ENCODE assay signal across 11 cellular contexts in genomic region chr16:68289202-68289601, GRCh38. TPM values are rescaled to one million over a fixed set of nuclear protein-coding genes. Genes with fewer than 3 reads are reported as not detected.
A peak's percentile ranks its signal among the peaks of the same experiment; 100 is the strongest.
DNase-seq lines count a peak whose midpoint lies in the region; ATAC-seq and TF ChIP-seq lines count a peak whose summit lies in the region.
"Had no signal": no experiment of that assay in that cellular context is flagged by ENCODE, and none has a peak within 500 bp of the region (broad histone marks: within the 10 kb centered on the region; RNA-seq: fewer than 3 reads in every experiment).

No MANE protein-coding gene starts in this region.

- no peaks in the 10 kb centered on the region for H3K27me3 ChIP-seq in BLaER1 treated with 17β-estradiol and CSF1 and Interleukin-3, amounts not matched to agents 10 nM and 100 nM

- H3K4me1 Mint-ChIP-seq in activated T-helper 1 cell treated with anti-CD3 and anti-CD28 coated beads, Interleukin-12 subunit alpha, Interleukin-12 subunit beta, Interleukin-2, Interleukin-4 antibody, amounts not matched to agents 30 ng/mL and 10 ng/mL and 1 ng/mL, durations not matched to agents 14 hours and 24 hours and 36 hours (ENCODE audit: low read depth): peaks cover 95% of the 10 kb centered on the region
- peaks cover 77 to 83% of the 10 kb centered on the region in 2 donors for H3K4me1 Mint-ChIP-seq in natural killer cell

- H3K4me1 ChIP-seq in BLaER1 treated with 17β-estradiol and CSF1 and Interleukin-3, amounts not matched to agents 10 nM and 100 nM: peaks cover 67 to 78% (median 71%) of the 10 kb centered on the region in 10 experiments

- no peaks in the 10 kb centered on the region for H3K27me3 Mint-ChIP-seq in activated T-helper 1 cell treated with anti-CD3 and anti-CD28 coated beads, Interleukin-12 subunit alpha, Interleukin-12 subunit beta, Interleukin-2, Interleukin-4 antibody, amounts not matched to agents 30 ng/mL and 10 ng/mL and 1 ng/mL, durations not matched to agents 14 hours and 24 hours and 36 hours (ENCODE audit: insufficient read depth)
- H3K27me3 Mint-ChIP-seq in natural killer cell (ENCODE audit: low read depth in 2 of 2): no peaks in the 10 kb centered on the region

- intact Hi-C loops in activated T-helper 1 cell treated with anti-CD3 and anti-CD28 coated beads, Interleukin-12 subunit alpha, Interleukin-12 subunit beta, Interleukin-2, Interleukin-4 antibody, amounts not matched to agents 30 ng/mL and 10 ng/mL and 1 ng/mL, durations not matched to agents 14 hours and 24 hours and 36 hours (cut with micrococcal nuclease): loop anchor here (1.0 to 10.0 kb wide), 6 partner anchors 8 to 896 kb away; partner anchors contain the start of genes SLC7A6, SLC7A6OS and SNTB2
- intact Hi-C loops in natural killer cell (cut with micrococcal nuclease): no loop called here

- DNase-seq in activated T-helper 1 cell treated with anti-CD3 and anti-CD28 coated beads, Interleukin-12 subunit alpha, Interleukin-12 subunit beta, Interleukin-2, Interleukin-4 antibody, amounts not matched to agents 30 ng/mL and 10 ng/mL and 1 ng/mL, durations not matched to agents 14 hours and 24 hours and 36 hours (ENCODE audit: low spot score): no peak
- no peak for DNase-seq in natural killer cell
- no peak for DNase-seq in DMS 273 treated with DMSO at 0.1 percent for 48 hours (lab: John Stamatoyannopoulos, UW)
- no peak for DNase-seq in activated CD4-positive, CD25-positive, alpha-beta regulatory T cell (lab: John Stamatoyannopoulos, UW)
- DNase-seq in AG20443 (ENCODE audit: low spot score): no peak
- DNase-seq: NCI-H345 had no signal

- peak overlapping the region in 10 of 11 experiments; percentile 11 to 54 (median 40); a peak in 14 of 22 replicates for H3K9ac ChIP-seq in BLaER1 treated with 17β-estradiol and CSF1 and Interleukin-3, amounts not matched to agents 10 nM and 100 nM

- peak overlapping the region; percentile 67 for H3K4me3 Mint-ChIP-seq in activated T-helper 1 cell treated with anti-CD3 and anti-CD28 coated beads, Interleukin-12 subunit alpha, Interleukin-12 subunit beta, Interleukin-2, Interleukin-4 antibody, amounts not matched to agents 30 ng/mL and 10 ng/mL and 1 ng/mL, durations not matched to agents 14 hours and 24 hours and 36 hours
- H3K4me3 Mint-ChIP-seq in natural killer cell: peak overlapping the region; percentile 75

- H3K27ac Mint-ChIP-seq in activated T-helper 1 cell treated with anti-CD3 and anti-CD28 coated beads, Interleukin-12 subunit alpha, Interleukin-12 subunit beta, Interleukin-2, Interleukin-4 antibody, amounts not matched to agents 30 ng/mL and 10 ng/mL and 1 ng/mL, durations not matched to agents 14 hours and 24 hours and 36 hours: peak overlapping the region; percentile 97
- peak overlapping the region; percentile 77 to 88 for H3K27ac Mint-ChIP-seq in natural killer cell

- no peak for TF ChIP-seq CTCF in natural killer cell (IDR thresholded peaks at IDR 0.05)

- peaks cover 41 to 76% (median 62%) of the 10 kb centered on the region in 11 experiments for H3K36me3 ChIP-seq in BLaER1 treated with 17β-estradiol and CSF1 and Interleukin-3, amounts not matched to agents 10 nM and 100 nM

- H4K20me1 ChIP-seq in BLaER1 treated with 17β-estradiol and CSF1 and Interleukin-3, amounts not matched to agents 10 nM and 100 nM: peaks cover 0 to 96% (median 21%) of the 10 kb centered on the region in 11 experiments; a peak in 17 of 22 replicates

- peak overlapping the region in 9 of 11 experiments; percentile 9 to 71 (median 45); a peak in 15 of 22 replicates for H3K27ac ChIP-seq in BLaER1 treated with 17β-estradiol and CSF1 and Interleukin-3, amounts not matched to agents 10 nM and 100 nM

- H3K36me3 Mint-ChIP-seq in activated T-helper 1 cell treated with anti-CD3 and anti-CD28 coated beads, Interleukin-12 subunit alpha, Interleukin-12 subunit beta, Interleukin-2, Interleukin-4 antibody, amounts not matched to agents 30 ng/mL and 10 ng/mL and 1 ng/mL, durations not matched to agents 14 hours and 24 hours and 36 hours (ENCODE audit: low read depth): peaks cover 72% of the 10 kb centered on the region
- H3K36me3 Mint-ChIP-seq in natural killer cell: no peaks in the 10 kb centered on the region

- no peak overlapping the region for H3K4me3 ChIP-seq in BLaER1 treated with 17β-estradiol and CSF1 and Interleukin-3, amounts not matched to agents 10 nM and 100 nM

- no peaks in the 10 kb centered on the region for H3K9me3 Mint-ChIP-seq in activated T-helper 1 cell treated with anti-CD3 and anti-CD28 coated beads, Interleukin-12 subunit alpha, Interleukin-12 subunit beta, Interleukin-2, Interleukin-4 antibody, amounts not matched to agents 30 ng/mL and 10 ng/mL and 1 ng/mL, durations not matched to agents 14 hours and 24 hours and 36 hours
- H3K9me3 Mint-ChIP-seq in natural killer cell: no peaks in the 10 kb centered on the region

- peak overlapping the region; percentile 75 to 97 (median 91) for H3K4me2 ChIP-seq in BLaER1 treated with 17β-estradiol and CSF1 and Interleukin-3, amounts not matched to agents 10 nM and 100 nM

- no peaks in the 10 kb centered on the region for H3K9me3 ChIP-seq in BLaER1 treated with 17β-estradiol and CSF1 and Interleukin-3, amounts not matched to agents 10 nM and 100 nM (replicated peaks in 1 of 11)

- peak; percentile 6 for ATAC-seq in GM19463 (IDR thresholded peaks at IDR 0.05; ENCODE audit: unreplicated experiment)
- no peak for ATAC-seq in natural killer cell
- no peak for ATAC-seq in GM21447 (IDR thresholded peaks at IDR 0.05; ENCODE audit: unreplicated experiment)

RNA-seq across cellular contexts. Expression of gene SLC7A6OS, which starts 21.5 kb away (rescaled TPM):
- 26.5 and 27.6 TPM in 2 replicates for total RNA-seq in activated T-helper 1 cell treated with anti-CD3 and anti-CD28 coated beads, Interleukin-12 subunit alpha, Interleukin-12 subunit beta, Interleukin-2, Interleukin-4 antibody, amounts not matched to agents 30 ng/mL and 10 ng/mL and 1 ng/mL, durations not matched to agents 14 hours and 24 hours and 36 hours
- 10 to 100 TPM; 46.3 to 57.3 (median 56.1) TPM for total RNA-seq in natural killer cell

RNA-seq across cellular contexts. Expression of gene PRMT7, which starts 21.6 kb away (rescaled TPM):
- total RNA-seq in activated T-helper 1 cell treated with anti-CD3 and anti-CD28 coated beads, Interleukin-12 subunit alpha, Interleukin-12 subunit beta, Interleukin-2, Interleukin-4 antibody, amounts not matched to agents 30 ng/mL and 10 ng/mL and 1 ng/mL, durations not matched to agents 14 hours and 24 hours and 36 hours: 80.6 and 85.2 TPM in 2 replicates
- total RNA-seq in natural killer cell: 10 to 100 TPM; 60.7 to 84.7 (median 68.2) TPM

RNA-seq across cellular contexts. Expression of gene SLC7A6, which starts 24.9 kb away (rescaled TPM):
- total RNA-seq in activated T-helper 1 cell treated with anti-CD3 and anti-CD28 coated beads, Interleukin-12 subunit alpha, Interleukin-12 subunit beta, Interleukin-2, Interleukin-4 antibody, amounts not matched to agents 30 ng/mL and 10 ng/mL and 1 ng/mL, durations not matched to agents 14 hours and 24 hours and 36 hours: 139 and 143 TPM in 2 replicates
- total RNA-seq in natural killer cell: 10 to 100 TPM; 46.6 to 84.9 (median 69.6) TPM

RNA-seq across cellular contexts. Expression of gene PLA2G15, which starts 44.0 kb away (rescaled TPM):
- 8.6 and 8.8 TPM in 2 replicates for total RNA-seq in activated T-helper 1 cell treated with anti-CD3 and anti-CD28 coated beads, Interleukin-12 subunit alpha, Interleukin-12 subunit beta, Interleukin-2, Interleukin-4 antibody, amounts not matched to agents 30 ng/mL and 10 ng/mL and 1 ng/mL, durations not matched to agents 14 hours and 24 hours and 36 hours
- total RNA-seq in natural killer cell: 10 to 100 TPM in 2 of 3 donors, 1 to 10 TPM in 1; 5.6 to 13.0 (median 12.7) TPM

RNA-seq across cellular contexts. Expression of gene ESRP2, which starts 53.3 kb away (rescaled TPM):
- 0.10 and 0.12 TPM in 2 replicates for total RNA-seq in activated T-helper 1 cell treated with anti-CD3 and anti-CD28 coated beads, Interleukin-12 subunit alpha, Interleukin-12 subunit beta, Interleukin-2, Interleukin-4 antibody, amounts not matched to agents 30 ng/mL and 10 ng/mL and 1 ng/mL, durations not matched to agents 14 hours and 24 hours and 36 hours
- not detected for total RNA-seq in natural killer cell
- total RNA-seq: LHCN-M2, SK-MEL-5 had no signal
